Comparison of ENCODE assay signal across 8 cellular contexts in the genomic region with DNA sequence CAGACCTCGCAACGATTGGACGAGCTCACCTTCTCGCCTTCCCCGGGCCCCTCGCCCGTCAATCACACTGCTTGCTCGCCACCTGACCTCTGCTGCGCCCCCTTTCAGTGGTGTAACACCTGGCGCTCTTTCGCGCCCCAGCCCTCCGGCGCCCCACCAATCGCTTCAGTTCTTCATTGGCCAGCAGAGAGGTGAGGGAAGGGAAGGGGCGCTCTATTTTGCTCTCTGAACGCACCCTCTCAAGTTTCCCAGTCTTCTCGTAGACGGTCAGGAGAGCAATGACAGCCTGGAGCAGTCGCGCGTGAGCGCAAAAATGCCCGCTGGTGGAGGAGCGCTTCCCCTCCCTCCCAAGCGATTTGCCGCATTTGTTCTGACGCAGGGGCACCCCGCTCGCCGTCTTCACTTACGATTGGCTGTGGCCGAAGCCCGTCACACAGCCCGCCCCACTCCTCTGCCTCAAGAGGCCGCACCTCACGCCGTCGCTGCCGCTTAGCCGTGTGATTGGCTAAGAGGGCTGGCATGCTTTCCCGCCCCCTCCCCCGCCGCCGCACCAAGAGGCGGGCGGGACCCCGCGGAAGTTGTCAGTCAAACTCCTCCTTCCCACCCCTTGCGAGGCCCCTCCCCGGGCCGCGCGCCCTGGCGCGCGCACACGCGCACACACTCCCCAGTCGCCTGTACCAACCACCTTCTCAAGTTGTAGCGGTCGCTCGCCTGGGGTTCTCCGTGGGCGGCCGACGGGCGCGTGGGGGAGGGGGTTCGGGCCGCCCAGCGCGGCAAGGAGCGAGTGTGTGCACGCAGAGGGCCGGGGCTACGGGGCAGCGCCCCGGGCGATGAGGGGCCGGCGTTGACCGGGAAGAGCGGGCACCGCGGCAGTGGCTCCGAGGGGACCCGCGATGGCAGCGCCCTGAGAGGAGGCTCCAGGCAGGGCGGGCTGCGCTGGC. TPM values are rescaled to one million over a fixed set of nuclear protein-coding genes. Genes with fewer than 3 reads are reported as not detected.
DNase-seq lines count a peak whose midpoint lies in the region; ATAC-seq, FAIRE-seq and TF ChIP-seq lines count a peak whose summit lies in the region.

A gene (plus strand): TSS at position 667 of the 941 bp plus-strand sequence. CDS start 701 bp downstream, outside the sequence.

- H3K27ac Mint-ChIP-seq in chondrocyte (ENCODE audit: unreplicated experiment): peak within 1 kb of the TSS; percentile 95

- H3K9me3 Mint-ChIP-seq in chondrocyte (ENCODE audit: low read depth): peaks cover 5% of the 10 kb centered on the region

- H3K27ac ChIP-seq in kidney (ENCODE audit: low read depth in 2 of 2, low read length in 2 of 2): peak within 1 kb of the TSS; percentile 99

- H3K9ac ChIP-seq in kidney (ENCODE audit: low read length in 2 of 2): peak within 1 kb of the TSS; percentile 97 to 99

- H3K36me3 Mint-ChIP-seq in chondrocyte (ENCODE audit: low read depth): no peaks in the 10 kb centered on the region

- intact Hi-C loops in kidney (cut with DNase I): no loop called here

- H3K9me3 ChIP-seq in kidney (ENCODE audit: control insufficient read depth in 1 of 2, low read length in 2 of 2): no peaks in the 10 kb centered on the region

- H3K4me3 Mint-ChIP-seq in chondrocyte (ENCODE audit: unreplicated experiment): peak within 1 kb of the TSS; percentile 95

- ATAC-seq in GM19035 (IDR thresholded peaks at IDR 0.05; ENCODE audit: unreplicated experiment) (peak; percentile 88), HG03378 (IDR thresholded peaks at IDR 0.05; ENCODE audit: unreplicated experiment) (peak; percentile 88)

- TF ChIP-seq CTCF in chondrocyte (IDR thresholded peaks at IDR 0.05) (peak; percentile 41), kidney (IDR thresholded peaks at IDR 0.05; ENCODE audit: borderline replicate concordance, extremely low read depth, insufficient read depth) (no peak)

- peaks cover 40% of the 10 kb centered on the region for H3K4me1 Mint-ChIP-seq in chondrocyte (ENCODE audit: low read depth)

- FAIRE-seq in kidney (lab: Jason Lieb, UNC): peak; percentile 89

- peaks cover 3 to 9% of the 10 kb centered on the region in 2 donors for H3K4me1 ChIP-seq in kidney (ENCODE audit: control insufficient read depth in 1 of 2, insufficient read depth in 1 of 2, low read depth in 1 of 2, low read length in 2 of 2)

- H3K27me3 Mint-ChIP-seq in chondrocyte (ENCODE audit: low read depth): no peaks in the 10 kb centered on the region

- H3K4me3 ChIP-seq in kidney (ENCODE audit: low read length in 2 of 2): peak within 1 kb of the TSS; percentile 95 to 96

- DNase-seq in AG20443 (ENCODE audit: low spot score) (peak; percentile 98), NCI-H460 (ENCODE audit: extremely low read depth, low read depth) (peak; percentile 99), chondrocyte (ENCODE audit: low spot score) (peak; percentile 99), kidney (peak; percentile 100)
- DNase-seq in activated CD4-positive, alpha-beta T cell treated with anti-CD3 and anti-CD28 coated beads for 1 hour: peak; percentile 98
- DNase-seq in stimulated activated CD4-positive, alpha-beta T cell treated with anti-CD3 and anti-CD28 coated beads, Interleukin-15, amount 100 ng/mL, for 48 hours (ENCODE audit: low read depth in 2 of 2): peak; percentile 97 to 98

- H3K36me3 ChIP-seq in kidney (ENCODE audit: control insufficient read depth in 1 of 2, insufficient read depth in 2 of 2, low read length in 2 of 2): no peaks in the 10 kb centered on the region

RNA-seq across cellular contexts. Expression of the gene that starts here (rescaled TPM):
- total RNA-seq in NCI-H460 (2014; rRNA removed; shearing (Covaris generic)): 53.8 and 56.4 TPM in 2 replicates
- polyA plus RNA-seq in NCI-H460 (2014; cell fraction: nucleus; rRNA removed): 25.9 and 36.5 TPM in 2 replicates
- total RNA-seq in chondrocyte (12.2 to 16.9 TPM (median 16.8 TPM) in 3 replicates), kidney (67.3 TPM)
- polyA plus RNA-seq in kidney (ENCODE audit: insufficient read depth, low read depth, low replicate concordance): 36.6 TPM

Comparison
In these comparisons a context has a peak if more than half of its experiments do, and no peak if none do; other contexts are left out.
1. Peak in every context shown above with its lines: DNase-seq, ATAC-seq, H3K4me3 ChIP-seq and H3K27ac ChIP-seq.